21 cellular contexts compared by ENCODE assay signal in the genomic region with DNA sequence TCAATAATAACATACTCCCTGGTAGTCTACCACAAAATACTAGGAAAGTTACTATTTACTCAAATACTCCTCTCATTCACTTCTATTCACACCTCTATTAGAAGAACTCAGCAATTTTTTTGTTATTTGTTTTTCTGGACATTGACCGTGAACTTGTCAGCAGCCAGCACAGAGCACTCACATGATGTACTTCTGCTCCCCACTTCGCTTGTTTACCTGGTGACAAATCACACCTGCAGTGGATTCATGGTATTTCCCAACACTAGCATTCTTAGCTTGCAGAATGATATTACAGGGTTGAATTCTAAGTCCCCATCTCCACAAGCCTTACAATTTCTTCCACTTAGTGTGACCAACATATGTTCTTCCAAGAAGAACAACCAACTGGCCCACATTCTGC.
"Had no signal": no experiment of that assay in that cellular context is flagged by ENCODE, and none has a peak within 500 bp of the region (broad histone marks: within the 10 kb centered on the region; RNA-seq: fewer than 3 reads in every experiment).

No MANE protein-coding gene starts in this region.

- H3K4me3 ChIP-seq: esophagus muscularis mucosa, gastroesophageal sphincter, neural progenitor cell, ovary, smooth muscle cell, tibial artery, upper lobe of left lung, vagina had no signal

- H3K4me1 ChIP-seq: esophagus muscularis mucosa, gastroesophageal sphincter, neural progenitor cell, tibial artery, vagina had no signal

- FAIRE-seq: endometrium, keratinocyte had no signal

- DNase-seq: effector memory CD4-positive, alpha-beta T cell; glutamatergic neuron; immature natural killer cell; left ventricle myocardium superior; nucleus accumbens; ovary; right cardiac atrium; stimulated activated CD4-positive, alpha-beta T cell treated with anti-CD3 and anti-CD28 coated beads, Interleukin-2, amount 100 ng/mL, for 48 hours; stimulated activated CD8-positive, alpha-beta memory T cell treated with anti-CD3 and anti-CD28 coated beads, Interleukin-4, amount 100 ng/mL, for 48 hours; tibial artery had no signal

- H3K36me3 ChIP-seq: esophagus muscularis mucosa, gastroesophageal sphincter, neural progenitor cell, ovary, tibial artery, upper lobe of left lung, vagina had no signal

- H3K9ac ChIP-seq: neural progenitor cell had no signal

- H3K27me3 ChIP-seq: esophagus muscularis mucosa, gastroesophageal sphincter, neural progenitor cell, ovary, tibial artery, upper lobe of left lung, vagina had no signal

- H3K4me2 ChIP-seq: neural progenitor cell, smooth muscle cell had no signal

- H3K9me3 ChIP-seq: esophagus muscularis mucosa, ovary, upper lobe of left lung, vagina had no signal

- ATAC-seq: gastroesophageal sphincter; left ventricle myocardium superior; natural killer cell treated with Interleukin-12 subunit alpha and Interleukin-12 subunit beta and Interleukin-15 and Interleukin-18, amount 100 ng/mL, for 72 hours; right cardiac atrium; stimulated activated effector memory CD8-positive, alpha-beta T cell treated with anti-CD3 and anti-CD28 coated beads, Interleukin-12 subunit alpha, Interleukin-12 subunit beta, amount 100 ng/mL, for 72 hours had no signal

- H3K27ac ChIP-seq: epithelial cell of prostate, esophagus muscularis mucosa, gastroesophageal sphincter, neural progenitor cell, ovary, tibial artery, upper lobe of left lung, vagina had no signal

- H2AFZ ChIP-seq: neural progenitor cell had no signal
